Comparison of ENCODE assay signal across 13 cellular contexts in the genomic region with DNA sequence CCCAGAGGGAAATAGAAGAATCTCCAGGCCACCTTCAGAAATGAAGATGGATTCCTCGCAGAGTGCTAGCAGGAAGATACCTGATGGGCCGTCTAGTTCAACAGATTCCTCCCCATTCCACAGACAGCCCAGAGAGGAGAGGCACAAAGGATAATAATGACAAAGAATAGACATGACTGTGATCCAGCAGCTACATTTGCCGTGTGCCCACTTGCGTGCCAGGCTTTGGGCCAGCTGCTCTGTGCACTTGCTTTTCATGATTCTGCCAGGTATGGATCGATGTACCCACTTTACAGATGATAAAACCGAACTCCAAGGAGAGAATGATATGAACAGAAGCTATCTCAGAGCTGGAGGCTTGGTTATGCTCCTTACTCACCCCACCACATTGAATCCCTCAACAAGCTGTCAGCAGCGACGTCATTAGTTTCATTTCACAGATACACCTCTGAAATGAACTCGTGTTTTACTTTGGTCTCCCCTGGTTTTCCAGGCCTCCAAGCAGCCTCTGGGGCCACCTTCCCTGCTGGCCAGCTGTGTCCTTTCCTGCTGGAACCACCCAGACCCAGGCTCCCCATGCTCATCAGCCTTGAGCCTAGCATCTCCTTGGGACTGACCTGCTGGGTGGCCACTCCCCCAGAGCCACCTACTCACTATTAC. TPM values are rescaled to one million over a fixed set of nuclear protein-coding genes. Genes with fewer than 3 reads are reported as not detected.
DNase-seq lines count a peak whose midpoint lies in the region; ATAC-seq and TF ChIP-seq lines count a peak whose summit lies in the region.
"Had no signal": no experiment of that assay in that cellular context is flagged by ENCODE, and none has a peak within 500 bp of the region (broad histone marks: within the 10 kb centered on the region; RNA-seq: fewer than 3 reads in every experiment).

No MANE protein-coding gene starts in this region.

- H3K27me3 ChIP-seq in spleen (replicated peaks in 1 of 7) (peaks cover 0 to 11% (median 0%) of the 10 kb centered on the region in 7 donors), brain microvascular endothelial cell (replicated peaks) (peaks cover 21% of the 10 kb centered on the region)

- no peak for DNase-seq in spleen
- DNase-seq in brain microvascular endothelial cell = no peak
- no peak for DNase-seq in NCI-H526 (lab: John Stamatoyannopoulos, UW)
- no peak for DNase-seq in epidermal melanocyte (ENCODE audit: insufficient read length, low spot score)
- DNase-seq: activated naive CD8-positive, alpha-beta T cell treated with anti-CD3 and anti-CD28 coated beads, Interleukin-2, amount 10 ng/mL, durations not matched to agents 7 days and 5 days; GM23248; NCI-H2227 treated with DMSO at 0.1 percent for 48 hours; substantia nigra had no signal

- H3K4me3 ChIP-seq in spleen (peak overlapping the region in 1 of 8 donors; percentile 48), brain microvascular endothelial cell (ENCODE audit: low read depth, low read length) (no peak overlapping the region)
- H3K4me3 ChIP-seq: GM23248 had no signal

- H3K27ac ChIP-seq in spleen (peak overlapping the region; percentile 68 to 94 (median 87)), brain microvascular endothelial cell (no peak overlapping the region)
- H3K27ac ChIP-seq: GM23248 had no signal

- peak; percentile 20 for ATAC-seq in GM18870 (IDR thresholded peaks at IDR 0.05; ENCODE audit: unreplicated experiment)
- peak; percentile 24 for ATAC-seq in GM21528 (IDR thresholded peaks at IDR 0.05; ENCODE audit: low FRiP score, unreplicated experiment)
- peak; percentile 28 for ATAC-seq in HG03378 (IDR thresholded peaks at IDR 0.05; ENCODE audit: unreplicated experiment)
- ATAC-seq: Panc1 had no signal

- peaks cover 0 to 5% (median 5%) of the 10 kb centered on the region in 8 donors for H3K9me3 ChIP-seq in spleen

- H3K4me1 ChIP-seq in spleen = peaks cover 4 to 53% (median 28%) of the 10 kb centered on the region in 6 donors

- TF ChIP-seq POLR2A in spleen (IDR thresholded peaks at IDR 0.05) = no peak

- intact Hi-C loops in spleen (cut with DNase I; ENCODE audit: low total_unique reads) = no loop called here

- TF ChIP-seq CTCF in spleen (IDR thresholded peaks at IDR 0.05 in 8 of 11, conservative IDR thresholded peaks at IDR 0.05 in 3 of 11) (no peak), brain microvascular endothelial cell (IDR thresholded peaks at IDR 0.05; ENCODE audit: low read depth, low read length, missing control alignments) (no peak)

- no peaks in the 10 kb centered on the region for H3K36me3 ChIP-seq in spleen
- H3K36me3 ChIP-seq in brain microvascular endothelial cell (replicated peaks) = no peaks in the 10 kb centered on the region

- in situ Hi-C loops in brain microvascular endothelial cell (cut with HindIII; ENCODE audit: low pct_ligation_motif_present, low sequenced_read_pairs) = no loop called here

- 71 to 85% (median 79%) methylated on average over 9 of the region's 9 CpGs for WGBS in spleen, 5 donors

RNA-seq across cellular contexts. Expression of a gene that starts 11.9 kb away (rescaled TPM):
- total RNA-seq in spleen = 100 to 1,000 TPM in 3 of 7 donors, 10 to 100 TPM in 4; 72.1 to 120 (median 96.8) TPM
- 10 to 100 TPM; 31.7 to 49.7 (median 39.0) TPM for polyA plus RNA-seq in spleen
- total RNA-seq: GM23248, M059J had no signal
- polyA plus RNA-seq: GM23248 had no signal
